14 cellular contexts compared by ENCODE assay signal in genomic region chr2:62382757-62383156, GRCh38.
A peak's percentile ranks its signal among the peaks of the same experiment; 100 is the strongest.
DNase-seq lines count a peak whose midpoint lies in the region; ATAC-seq, FAIRE-seq and TF ChIP-seq lines count a peak whose summit lies in the region.
"Had no signal": no experiment of that assay in that cellular context is flagged by ENCODE, and none has a peak within 500 bp of the region (broad histone marks: within the 10 kb centered on the region; RNA-seq: fewer than 3 reads in every experiment).

No MANE protein-coding gene starts in this region.

- H4K20me1 ChIP-seq in endothelial cell of umbilical vein (replicated peaks; ENCODE audit: control insufficient read depth, extremely low read depth, insufficient read depth, low read length): no peaks in the 10 kb centered on the region

- H3K4me2 ChIP-seq in endothelial cell of umbilical vein (ENCODE audit: insufficient read depth, low read length): no peak overlapping the region

- H3K36me3 Mint-ChIP-seq in type B pancreatic cell: peaks cover 4% of the 10 kb centered on the region

- H3K36me3 ChIP-seq in left ventricle myocardium inferior (no peaks in the 10 kb centered on the region), endothelial cell of umbilical vein (ENCODE audit: control insufficient read depth in 2 of 2, extremely low read depth in 1 of 2, insufficient read depth in 2 of 2, low read length in 2 of 2) (no peaks in the 10 kb centered on the region)
- H3K36me3 ChIP-seq: SJCRH30 had no signal

- peaks cover 37% of the 10 kb centered on the region for H3K4me1 ChIP-seq in left ventricle myocardium inferior
- peaks cover 16% of the 10 kb centered on the region for H3K4me1 ChIP-seq in endothelial cell of umbilical vein (ENCODE audit: control insufficient read depth, extremely low read depth, insufficient read depth, low read length)
- H3K4me1 ChIP-seq: SJCRH30 had no signal

- H3K4me3 ChIP-seq in left ventricle myocardium inferior (no peak overlapping the region), endothelial cell of umbilical vein (replicated peaks in 1 of 3; ENCODE audit: insufficient read depth in 1 of 3, low read depth in 1 of 3, low read length in 3 of 3) (no peak overlapping the region)
- H3K4me3 ChIP-seq: SJCRH30 had no signal

- no peak overlapping the region for H3K27ac Mint-ChIP-seq in type B pancreatic cell
- H3K27ac Mint-ChIP-seq: activated naive CD8-positive, alpha-beta T cell treated with anti-CD3 and anti-CD28 coated beads, Interleukin-2, amount 10 ng/mL, durations not matched to agents 7 days and 5 days; nephron progenitor cell had no signal

- H3K79me2 ChIP-seq in endothelial cell of umbilical vein (ENCODE audit: control insufficient read depth, insufficient read depth, low read length): no peaks in the 10 kb centered on the region

- H3K4me3 Mint-ChIP-seq in type B pancreatic cell: peak overlapping the region; percentile 17
- H3K4me3 Mint-ChIP-seq: activated naive CD8-positive, alpha-beta T cell treated with anti-CD3 and anti-CD28 coated beads, Interleukin-2, amount 10 ng/mL, durations not matched to agents 7 days and 5 days; nephron progenitor cell had no signal

- H3K9me3 ChIP-seq in left ventricle myocardium inferior (replicated peaks): no peaks in the 10 kb centered on the region
- H3K9me3 ChIP-seq in endothelial cell of umbilical vein (replicated peaks; ENCODE audit: control insufficient read depth, insufficient read depth, low read length): no peaks in the 10 kb centered on the region
- H3K9me3 ChIP-seq: SJCRH30 had no signal

- no peak overlapping the region for H2AFZ ChIP-seq in endothelial cell of umbilical vein (ENCODE audit: low read depth, low read length)

- peaks cover 16% of the 10 kb centered on the region for H3K4me1 Mint-ChIP-seq in type B pancreatic cell (ENCODE audit: unreplicated experiment)

- TF ChIP-seq POLR2A in endothelial cell of umbilical vein (IDR thresholded peaks at IDR 0.05; ENCODE audit: low read depth, low read length): no peak

- peak; percentile 24 for ATAC-seq in left ventricle myocardium superior

- CTCF ChIA-PET in endothelial cell of umbilical vein (lab: Charles Lee): interaction anchor here (1.1 to 1.4 kb wide), 2 partner anchors 20 to 77 kb away, joined by 4 read pairs; no protein-coding TSS in a partner anchor

- H3K9me3 Mint-ChIP-seq in type B pancreatic cell: peaks cover 24% of the 10 kb centered on the region

- no TSS peak for BruUV-seq in endothelial cell of umbilical vein (replicated peaks; lab: Mats Ljungman, UMichigan)

- TF ChIP-seq CTCF in left ventricle myocardium inferior (IDR thresholded peaks at IDR 0.05; ENCODE audit: borderline replicate concordance): no peak
- TF ChIP-seq CTCF in endothelial cell of umbilical vein (IDR thresholded peaks at IDR 0.05; ENCODE audit: extremely low read depth in 1 of 2, insufficient read depth in 1 of 2, low read depth in 1 of 2, low read length in 2 of 2): no peak
- no peak for TF ChIP-seq CTCF in type B pancreatic cell (conservative IDR thresholded peaks at IDR 0.05)

- H3K9me1 ChIP-seq in endothelial cell of umbilical vein (replicated peaks; ENCODE audit: control insufficient read depth, extremely low read depth, insufficient read depth, low read length): no peaks in the 10 kb centered on the region

- H3K27me3 Mint-ChIP-seq in type B pancreatic cell: no peaks in the 10 kb centered on the region
- H3K27me3 Mint-ChIP-seq: activated naive CD8-positive, alpha-beta T cell treated with anti-CD3 and anti-CD28 coated beads, Interleukin-2, amount 10 ng/mL, durations not matched to agents 7 days and 5 days had no signal

- intact Hi-C loops in left ventricle myocardium superior (cut with micrococcal nuclease): no loop called here
- intact Hi-C loops in left ventricle myocardium inferior (cut with micrococcal nuclease): no loop called here
- intact Hi-C loops in endothelial cell of umbilical vein (cut with micrococcal nuclease): loop anchor here (2.0 kb wide), 1 partner anchor 78 kb away; no protein-coding TSS in a partner anchor

- no peak overlapping the region for H3K9ac ChIP-seq in endothelial cell of umbilical vein (replicated peaks; ENCODE audit: extremely low read depth, insufficient read depth, low read length)

- POLR2A ChIA-PET in endothelial cell of umbilical vein (lab: Charles Lee): no interaction called here

- H3K27me3 ChIP-seq in left ventricle myocardium inferior (ENCODE audit: low read depth) (no peaks in the 10 kb centered on the region), endothelial cell of umbilical vein (ENCODE audit: control insufficient read depth in 2 of 2, insufficient read depth in 2 of 2, low read length in 2 of 2) (no peaks in the 10 kb centered on the region)
- H3K27me3 ChIP-seq: SJCRH30 had no signal

- no peak for FAIRE-seq in endothelial cell of umbilical vein (lab: Jason Lieb, UNC)

- dilution Hi-C loops in endothelial cell of umbilical vein (cut with MboI; ENCODE audit: extremely low pct_ligation_motif_present, low sequenced_read_pairs): no loop called here

- H3K27ac ChIP-seq in left ventricle myocardium inferior (replicated peaks): no peak overlapping the region
- no peak overlapping the region for H3K27ac ChIP-seq in endothelial cell of umbilical vein (ENCODE audit: insufficient read depth, low read depth, low read length)
- H3K27ac ChIP-seq: SJCRH30 had no signal

- no peak for DNase-seq in left ventricle myocardium superior
- DNase-seq in left ventricle myocardium inferior: no peak
- peak; percentile 47 for DNase-seq in NCI-H510A (lab: John Stamatoyannopoulos, UW)
- DNase-seq in endothelial cell of umbilical vein (ENCODE audit: low read depth, low spot score): peak; percentile 70
- DNase-seq in type B pancreatic cell (ENCODE audit: extremely low spot score, unreplicated experiment): no peak
- no peak for DNase-seq in T-helper 2 cell
- DNase-seq in activated CD4-positive, alpha-beta T cell treated with anti-CD3 and anti-CD28 coated beads, Interleukin-2, amount 50 U/mL, for 48 hours: no peak
- no peak for DNase-seq in NCI-H69 (lab: John Stamatoyannopoulos, UW)
- DNase-seq: activated CD4-positive, alpha-beta T cell treated with anti-CD3 and anti-CD28 coated beads for 48 hours; activated naive CD8-positive, alpha-beta T cell treated with anti-CD3 and anti-CD28 coated beads, Interleukin-2, amount 10 ng/mL, durations not matched to agents 7 days and 5 days; caudate nucleus; NCI-H1694 treated with DMSO at 0.1 percent for 48 hours; nephron progenitor cell; SJCRH30 had no signal

TF ChIP-seq in endothelial cell of umbilical vein, 7 proteins besides CTCF, POLR2A, EP300 and RAD21:
- no peak for TF ChIP-seq POLR2AphosphoS5 (IDR thresholded peaks at IDR 0.05; ENCODE audit: insufficient read depth, low read depth, low read length)
- peak; percentile 24 for TF ChIP-seq JUN (IDR thresholded peaks at IDR 0.05; ENCODE audit: borderline replicate concordance, insufficient read depth, insufficient read length, low read depth)
TF ChIP-seq in endothelial cell of umbilical vein: peak in this region for 1.

Comparison
In these comparisons a context has a peak if more than half of its experiments do, and no peak if none do; other contexts are left out.
1. DNase-seq: peak in NCI-H510A (single experiment) and endothelial cell of umbilical vein (single experiment); none in left ventricle myocardium superior (single experiment), left ventricle myocardium inferior (single experiment), type B pancreatic cell (single experiment), T-helper 2 cell (0 of 5), activated CD4-positive, alpha-beta T cell treated with anti-CD3 and anti-CD28 coated beads, Interleukin-2, amount 50 U/mL, for 48 hours (0 of 2) and NCI-H69 (single experiment).